In genomic region chr13:40480915-40481525, GRCh38 we compare ENCODE assay signal across 21 cellular contexts.
DNase-seq lines count a peak whose midpoint lies in the region; ATAC-seq lines count a peak whose summit lies in the region.
"Had no signal": no experiment of that assay in that cellular context is flagged by ENCODE, and none has a peak within 500 bp of the region (broad histone marks: within the 10 kb centered on the region; RNA-seq: fewer than 3 reads in every experiment).

No MANE protein-coding gene starts in this region.

- H3K27ac Mint-ChIP-seq in stimulated activated naive CD8-positive, alpha-beta T cell treated with anti-CD3 and anti-CD28 coated beads, Interleukin-15, Interleukin-2, amounts not matched to agents 100 ng/mL and 50 ng/mL, for 24 hours = peak overlapping the region; percentile 73
- peak overlapping the region; percentile 76 for H3K27ac Mint-ChIP-seq in activated CD8-positive, alpha-beta T cell treated with anti-CD3 and anti-CD28 coated beads, Interleukin-2, amount 10 ng/mL, durations not matched to agents 7 days and 5 days
- no peak overlapping the region for H3K27ac Mint-ChIP-seq in memory B cell
- no peak overlapping the region for H3K27ac Mint-ChIP-seq in activated CD4-positive, alpha-beta memory T cell treated with anti-CD3 and anti-CD28 coated beads for 36 hours

- H3K9me3 Mint-ChIP-seq in stimulated activated naive CD8-positive, alpha-beta T cell treated with anti-CD3 and anti-CD28 coated beads, Interleukin-15, Interleukin-2, amounts not matched to agents 100 ng/mL and 50 ng/mL, for 24 hours = no peaks in the 10 kb centered on the region
- no peaks in the 10 kb centered on the region for H3K9me3 Mint-ChIP-seq in activated CD8-positive, alpha-beta T cell treated with anti-CD3 and anti-CD28 coated beads, Interleukin-2, amount 10 ng/mL, durations not matched to agents 7 days and 5 days (ENCODE audit: insufficient read depth)
- H3K9me3 Mint-ChIP-seq in memory B cell = no peaks in the 10 kb centered on the region
- peaks cover 6% of the 10 kb centered on the region for H3K9me3 Mint-ChIP-seq in activated CD4-positive, alpha-beta memory T cell treated with anti-CD3 and anti-CD28 coated beads for 36 hours

- no peak for DNase-seq in stimulated activated naive CD8-positive, alpha-beta T cell treated with anti-CD3 and anti-CD28 coated beads, Interleukin-15, Interleukin-2, amounts not matched to agents 100 U/mL and 50 U/mL, for 24 hours
- DNase-seq in activated CD8-positive, alpha-beta T cell treated with anti-CD3 and anti-CD28 coated beads, Interleukin-2, amount 10 ng/mL, durations not matched to agents 7 days and 5 days = no peak
- no peak for DNase-seq in memory B cell (ENCODE audit: low spot score in 2 of 2)
- DNase-seq in activated CD4-positive, alpha-beta memory T cell treated with anti-CD3 and anti-CD28 coated beads for 36 hours = no peak
- DNase-seq in T-helper 9 cell = no peak
- DNase-seq: activated CD8-positive, alpha-beta memory T cell treated with anti-CD3 and anti-CD28 coated beads for 24 hours; Caco-2; cortex of kidney; EL; foreskin keratinocyte; H7; NCI-H2029; NCI-H446; occipital lobe; stomach; SW 1271 had no signal

- intact Hi-C loops in activated CD4-positive, alpha-beta memory T cell treated with anti-CD3 and anti-CD28 coated beads for 36 hours (cut with micrococcal nuclease) = no loop called here

- H3K27me3 Mint-ChIP-seq in stimulated activated naive CD8-positive, alpha-beta T cell treated with anti-CD3 and anti-CD28 coated beads, Interleukin-15, Interleukin-2, amounts not matched to agents 100 ng/mL and 50 ng/mL, for 24 hours = no peaks in the 10 kb centered on the region
- H3K27me3 Mint-ChIP-seq in activated CD8-positive, alpha-beta T cell treated with anti-CD3 and anti-CD28 coated beads, Interleukin-2, amount 10 ng/mL, durations not matched to agents 7 days and 5 days (ENCODE audit: low read depth) = no peaks in the 10 kb centered on the region
- peaks cover 7% of the 10 kb centered on the region for H3K27me3 Mint-ChIP-seq in memory B cell
- no peaks in the 10 kb centered on the region for H3K27me3 Mint-ChIP-seq in activated CD4-positive, alpha-beta memory T cell treated with anti-CD3 and anti-CD28 coated beads for 36 hours

- H3K36me3 Mint-ChIP-seq in stimulated activated naive CD8-positive, alpha-beta T cell treated with anti-CD3 and anti-CD28 coated beads, Interleukin-15, Interleukin-2, amounts not matched to agents 100 ng/mL and 50 ng/mL, for 24 hours (ENCODE audit: low read depth) = no peaks in the 10 kb centered on the region
- H3K36me3 Mint-ChIP-seq in activated CD8-positive, alpha-beta T cell treated with anti-CD3 and anti-CD28 coated beads, Interleukin-2, amount 10 ng/mL, durations not matched to agents 7 days and 5 days (ENCODE audit: low read depth) = peaks cover 14% of the 10 kb centered on the region
- no peaks in the 10 kb centered on the region for H3K36me3 Mint-ChIP-seq in memory B cell
- no peaks in the 10 kb centered on the region for H3K36me3 Mint-ChIP-seq in activated CD4-positive, alpha-beta memory T cell treated with anti-CD3 and anti-CD28 coated beads for 36 hours

- POLR2A ChIA-PET in activated CD8-positive, alpha-beta T cell treated with anti-CD3 and anti-CD28 coated beads, Interleukin-2, amount 10 ng/mL, durations not matched to agents 7 days and 5 days (lab: Charles Lee) = interaction anchor here (0.7 to 1.1 kb wide), 2 partner anchors 13 to 171 kb away, joined by 3 to 5 read pairs; no protein-coding TSS in a partner anchor
- POLR2A ChIA-PET in activated CD4-positive, alpha-beta memory T cell treated with anti-CD3 and anti-CD28 coated beads for 36 hours (lab: Charles Lee) = no interaction called here

- no peak for ATAC-seq in stimulated activated naive CD8-positive, alpha-beta T cell treated with anti-CD3 and anti-CD28 coated beads, Interleukin-15, Interleukin-2, amounts not matched to agents 100 U/mL and 50 U/mL, for 24 hours
- ATAC-seq in activated CD8-positive, alpha-beta T cell treated with anti-CD3 and anti-CD28 coated beads, Interleukin-2, amount 10 ng/mL, durations not matched to agents 7 days and 5 days = no peak
- peak; percentile 53 for ATAC-seq in memory B cell (ENCODE audit: low read depth)
- ATAC-seq in HG03565 (IDR thresholded peaks at IDR 0.05; ENCODE audit: unreplicated experiment) = no peak
- ATAC-seq in HG03439 (IDR thresholded peaks at IDR 0.05; ENCODE audit: unreplicated experiment) = no peak
- ATAC-seq: foreskin keratinocyte, K562, left lobe of liver had no signal

- peaks cover 57% of the 10 kb centered on the region for H3K4me1 Mint-ChIP-seq in stimulated activated naive CD8-positive, alpha-beta T cell treated with anti-CD3 and anti-CD28 coated beads, Interleukin-15, Interleukin-2, amounts not matched to agents 100 ng/mL and 50 ng/mL, for 24 hours (ENCODE audit: low read depth)
- H3K4me1 Mint-ChIP-seq in activated CD8-positive, alpha-beta T cell treated with anti-CD3 and anti-CD28 coated beads, Interleukin-2, amount 10 ng/mL, durations not matched to agents 7 days and 5 days (ENCODE audit: low read depth) = peaks cover 52% of the 10 kb centered on the region
- peaks cover 32% of the 10 kb centered on the region for H3K4me1 Mint-ChIP-seq in memory B cell
- peaks cover 54% of the 10 kb centered on the region for H3K4me1 Mint-ChIP-seq in activated CD4-positive, alpha-beta memory T cell treated with anti-CD3 and anti-CD28 coated beads for 36 hours (ENCODE audit: low read depth)

- CTCF ChIA-PET in activated CD8-positive, alpha-beta T cell treated with anti-CD3 and anti-CD28 coated beads, Interleukin-2, amount 10 ng/mL, durations not matched to agents 7 days and 5 days (lab: Charles Lee) = interaction anchor here (0.7 to 1.4 kb wide), 3 partner anchors 14 to 293 kb away, joined by 3 to 4 read pairs (median 3); no protein-coding TSS in a partner anchor
- CTCF ChIA-PET in activated CD4-positive, alpha-beta memory T cell treated with anti-CD3 and anti-CD28 coated beads for 36 hours (lab: Charles Lee) = no interaction called here

- H3K4me3 Mint-ChIP-seq in stimulated activated naive CD8-positive, alpha-beta T cell treated with anti-CD3 and anti-CD28 coated beads, Interleukin-15, Interleukin-2, amounts not matched to agents 100 ng/mL and 50 ng/mL, for 24 hours = peak overlapping the region; percentile 51
- peak overlapping the region; percentile 64 for H3K4me3 Mint-ChIP-seq in activated CD8-positive, alpha-beta T cell treated with anti-CD3 and anti-CD28 coated beads, Interleukin-2, amount 10 ng/mL, durations not matched to agents 7 days and 5 days
- no peak overlapping the region for H3K4me3 Mint-ChIP-seq in memory B cell
- H3K4me3 Mint-ChIP-seq in activated CD4-positive, alpha-beta memory T cell treated with anti-CD3 and anti-CD28 coated beads for 36 hours = no peak overlapping the region

Comparison
In these comparisons a context has a peak if more than half of its experiments do, and no peak if none do; other contexts are left out.
1. H3K27ac Mint-ChIP-seq: peak in stimulated activated naive CD8-positive, alpha-beta T cell treated with anti-CD3 and anti-CD28 coated beads, Interleukin-15, Interleukin-2, amounts not matched to agents 100 ng/mL and 50 ng/mL, for 24 hours (single experiment) and activated CD8-positive, alpha-beta T cell treated with anti-CD3 and anti-CD28 coated beads, Interleukin-2, amount 10 ng/mL, durations not matched to agents 7 days and 5 days (single experiment); none in memory B cell (single experiment) and activated CD4-positive, alpha-beta memory T cell treated with anti-CD3 and anti-CD28 coated beads for 36 hours (single experiment).
2. H3K4me3 Mint-ChIP-seq: peak in stimulated activated naive CD8-positive, alpha-beta T cell treated with anti-CD3 and anti-CD28 coated beads, Interleukin-15, Interleukin-2, amounts not matched to agents 100 ng/mL and 50 ng/mL, for 24 hours (single experiment) and activated CD8-positive, alpha-beta T cell treated with anti-CD3 and anti-CD28 coated beads, Interleukin-2, amount 10 ng/mL, durations not matched to agents 7 days and 5 days (single experiment); none in memory B cell (single experiment) and activated CD4-positive, alpha-beta memory T cell treated with anti-CD3 and anti-CD28 coated beads for 36 hours (single experiment).